Comparison of ENCODE assay signal across 8 cellular contexts in genomic region chr1:42146916-42147320, GRCh38. TPM values are rescaled to one million over a fixed set of nuclear protein-coding genes. Genes with fewer than 3 reads are reported as not detected.
DNase-seq lines count a peak whose midpoint lies in the region; ATAC-seq, FAIRE-seq and TF ChIP-seq lines count a peak whose summit lies in the region.

No MANE protein-coding gene starts in this region.

- no peak for TF ChIP-seq EP300 in A549 (IDR thresholded peaks at IDR 0.05)

- no peaks in the 10 kb centered on the region for H3K36me3 ChIP-seq in liver (ENCODE audit: control insufficient read depth in 4 of 4, insufficient read depth in 3 of 4, low read depth in 1 of 4, low read length in 3 of 4)

- WGBS in A549 (ENCODE audit: missing lambda C conversion rate): 5% methylated on average over 4 of the region's 7 CpGs
- WGBS in liver: 5% methylated on average over 7 of the region's 7 CpGs

- no peak overlapping the region for H3K27ac ChIP-seq in A549
- H3K27ac ChIP-seq in coronary artery: no peak overlapping the region
- H3K27ac ChIP-seq in liver (ENCODE audit: low read depth in 1 of 2, low read length in 2 of 2): peak overlapping the region in 1 of 2 donors; percentile 17

- no peak for TF ChIP-seq POLR2A in A549 (IDR thresholded peaks at IDR 0.05; ENCODE audit: low read length)

- POLR2A ChIA-PET in A549 (lab: Yijun Ruan, JAX): no interaction called here

- peaks cover 2% of the 10 kb centered on the region; the same call in 1 of the 3 replicates for H3K4me1 ChIP-seq in A549
- peaks cover 0 to 15% (median 4%) of the 10 kb centered on the region in 4 donors for H3K4me1 ChIP-seq in liver (ENCODE audit: control insufficient read depth in 4 of 4, insufficient read depth in 4 of 4, low read length in 3 of 4)

- ATAC-seq in A549 (peak; percentile 79 to 89), GM18868 (IDR thresholded peaks at IDR 0.05; ENCODE audit: unreplicated experiment) (no peak)

- H3K9me3 ChIP-seq in A549: no peaks in the 10 kb centered on the region
- H3K9me3 ChIP-seq in liver (ENCODE audit: control insufficient read depth in 4 of 4, low read length in 3 of 4): no peaks in the 10 kb centered on the region

- DNase-seq in A549 (ENCODE audit: low read depth in 1 of 2, low spot score in 1 of 2): peak; percentile 60 to 71
- DNase-seq in GM19238 (ENCODE audit: insufficient read length, low spot score): peak; percentile 66
- peak; percentile 73 for DNase-seq in NCI-H2227 (lab: John Stamatoyannopoulos, UW; ENCODE audit: unreplicated experiment)
- DNase-seq in activated CD4-positive, alpha-beta T cell treated with anti-CD3 and anti-CD28 coated beads, Interleukin-2, amount 10 ng/mL, durations not matched to agents 24 days and 14 days: peak; percentile 91
- DNase-seq in coronary artery (ENCODE audit: low spot score): no peak
- peak; percentile 16 for DNase-seq in stimulated activated CD8-positive, alpha-beta memory T cell treated with anti-CD3 and anti-CD28 coated beads, Interleukin-12 subunit alpha, Interleukin-12 subunit beta, amount 100 ng/mL, for 24 hours (ENCODE audit: extremely low read depth)

- no peak overlapping the region for H3K9ac ChIP-seq in liver (ENCODE audit: low read depth in 1 of 2, low read length in 2 of 2)

- CTCF ChIA-PET in A549 (lab: Yijun Ruan, JAX): interaction anchor here (0.6 to 4.4 kb wide), 9 partner anchors 9 to 573 kb away, joined by 3 to 70 read pairs (median 5); partner anchors contain the start of gene GUCA2A

- H3K4me1 Mint-ChIP-seq in activated CD4-positive, alpha-beta T cell treated with anti-CD3 and anti-CD28 coated beads, Interleukin-2, amount 10 ng/mL, durations not matched to agents 24 days and 14 days: peaks cover 5% of the 10 kb centered on the region

- peaks cover 0 to 5% (median 2%) of the 10 kb centered on the region in 4 donors for H3K27me3 ChIP-seq in liver (ENCODE audit: control insufficient read depth in 4 of 4, insufficient read depth in 4 of 4, low read length in 3 of 4)

- H3K27ac Mint-ChIP-seq in activated CD4-positive, alpha-beta T cell treated with anti-CD3 and anti-CD28 coated beads, Interleukin-2, amount 10 ng/mL, durations not matched to agents 24 days and 14 days: no peak overlapping the region

- FAIRE-seq in A549 (lab: Jason Lieb, UNC): no peak

- TF ChIP-seq RAD21 in A549 (conservative IDR thresholded peaks at IDR 0.05 in 1 of 2, IDR thresholded peaks at IDR 0.05 in 1 of 2) (peak; percentile 86 to 89), liver (IDR thresholded peaks at IDR 0.05) (peak; percentile 98 to 99)

- H3K36me3 Mint-ChIP-seq in activated CD4-positive, alpha-beta T cell treated with anti-CD3 and anti-CD28 coated beads, Interleukin-2, amount 10 ng/mL, durations not matched to agents 24 days and 14 days (ENCODE audit: low read depth): no peaks in the 10 kb centered on the region

- intact Hi-C loops in activated CD4-positive, alpha-beta T cell treated with anti-CD3 and anti-CD28 coated beads, Interleukin-2, amount 10 ng/mL, durations not matched to agents 24 days and 14 days (cut with micrococcal nuclease): loop anchor here (1.0 kb wide), 1 partner anchor 26 kb away; no protein-coding TSS in a partner anchor

- no peak overlapping the region for H3K4me3 Mint-ChIP-seq in activated CD4-positive, alpha-beta T cell treated with anti-CD3 and anti-CD28 coated beads, Interleukin-2, amount 10 ng/mL, durations not matched to agents 24 days and 14 days

- peaks cover 4% of the 10 kb centered on the region for H3K27me3 Mint-ChIP-seq in activated CD4-positive, alpha-beta T cell treated with anti-CD3 and anti-CD28 coated beads, Interleukin-2, amount 10 ng/mL, durations not matched to agents 24 days and 14 days

- TF ChIP-seq CTCF in A549 (IDR thresholded peaks at IDR 0.05) (peak; percentile 82), coronary artery (IDR thresholded peaks at IDR 0.05) (peak; percentile 53), liver (IDR thresholded peaks at IDR 0.05; ENCODE audit: low read depth, low read length, missing input control) (peak; percentile 99)

- no peaks in the 10 kb centered on the region for H3K9me3 Mint-ChIP-seq in activated CD4-positive, alpha-beta T cell treated with anti-CD3 and anti-CD28 coated beads, Interleukin-2, amount 10 ng/mL, durations not matched to agents 24 days and 14 days

- no peak overlapping the region for H3K4me3 ChIP-seq in A549
- no peak overlapping the region for H3K4me3 ChIP-seq in coronary artery
- no peak overlapping the region for H3K4me3 ChIP-seq in liver (ENCODE audit: low read depth in 1 of 3, low read length in 3 of 3)

- no peak overlapping the region for H3K4me2 ChIP-seq in A549

TF ChIP-seq in A549, 52 proteins besides CTCF, POLR2A, EP300 and RAD21:
- no peak for TF ChIP-seq ZNF302 (CRISPR knock-in tag; IDR thresholded peaks at IDR 0.05)
- no peak for TF ChIP-seq RARB (CRISPR knock-in tag; IDR thresholded peaks at IDR 0.05)
- TF ChIP-seq CEBPB (IDR thresholded peaks at IDR 0.05): peak in 1 of 2 experiments; percentile 52; a peak in 3 of 4 replicates
- no peak for TF ChIP-seq ATOH8 (CRISPR knock-in tag; IDR thresholded peaks at IDR 0.05; ENCODE audit: low read depth)
- TF ChIP-seq SMC3 (IDR thresholded peaks at IDR 0.05): peak; percentile 79
- TF ChIP-seq KDM5A (IDR thresholded peaks at IDR 0.05): no peak

TF ChIP-seq in liver, 16 proteins besides CTCF, POLR2A, EP300 and RAD21 (continues in another document):
- TF ChIP-seq YY1 (IDR thresholded peaks at IDR 0.05) (peak; percentile 47), SP1 (IDR thresholded peaks at IDR 0.05) (peak; percentile 70), FOXA2 (IDR thresholded peaks at IDR 0.05) (peak; percentile 91), MAX (IDR thresholded peaks at IDR 0.05) (peak; percentile 71), RXRA (IDR thresholded peaks at IDR 0.05) (peak; percentile 90 to 95), REST (IDR thresholded peaks at IDR 0.05) (peak; percentile 14), FOXA1 (IDR thresholded peaks at IDR 0.05) (peak; percentile 90), TAF1 (conservative IDR thresholded peaks at IDR 0.05) (no peak), NR2F2 (IDR thresholded peaks at IDR 0.05) (no peak)

RNA-seq across cellular contexts. Expression of gene GUCA2B, which starts 6.3 kb away (rescaled TPM):
- polyA plus RNA-seq in A549 (2011; rRNA removed) (not detected in 2 replicates), A549 (2017; fragmentation: RNase III; extraction: RNeasy Plus Mini Kit Qiagen cat#74134 plus additional on column Dnase treatment) (0.17 TPM in 1 of 3 replicates, not detected in the others), liver (1 to 10 TPM; 1.7 to 3.3 TPM)
- 0.12 TPM in 1 of 2 replicates, not detected in the other for polyA plus RNA-seq in A549 (2012; cell fraction: cytosol; rRNA removed)
- polyA plus RNA-seq in A549 (2012; cell fraction: nucleus; rRNA removed): not detected in 2 replicates
- not detected in 2 replicates for polyA minus RNA-seq in A549 (2011; rRNA and poly(A)+ RNA removed)
- not detected in 2 replicates for total RNA-seq in activated CD4-positive, alpha-beta T cell treated with anti-CD3 and anti-CD28 coated beads, Interleukin-2, amount 10 ng/mL, durations not matched to agents 24 days and 14 days
- total RNA-seq in liver: not detected

RNA-seq across cellular contexts. Expression of gene GUCA2A, which starts 17.6 kb away (rescaled TPM):
- not detected in 2 replicates for polyA plus RNA-seq in A549 (2011; rRNA removed)
- polyA plus RNA-seq in A549 (2012; cell fraction: cytosol; rRNA removed): 0.09 TPM in 1 of 2 replicates, not detected in the other
- polyA plus RNA-seq in A549 (2012; cell fraction: nucleus; rRNA removed): not detected in 2 replicates
- not detected in 3 replicates for polyA plus RNA-seq in A549 (2017; fragmentation: RNase III; extraction: RNeasy Plus Mini Kit Qiagen cat#74134 plus additional on column Dnase treatment)
- polyA minus RNA-seq in A549 (2011; rRNA and poly(A)+ RNA removed): not detected in 2 replicates
- not detected in 2 replicates for total RNA-seq in activated CD4-positive, alpha-beta T cell treated with anti-CD3 and anti-CD28 coated beads, Interleukin-2, amount 10 ng/mL, durations not matched to agents 24 days and 14 days
- not detected for total RNA-seq in liver
- not detected for polyA plus RNA-seq in liver
